Comparison of ENCODE assay signal across 6 cellular contexts in genomic region chr3:184240384-184241140, GRCh38. TPM values are rescaled to one million over a fixed set of nuclear protein-coding genes. Genes with fewer than 3 reads are reported as not detected.
A peak's percentile ranks its signal among the peaks of the same experiment; 100 is the strongest.
DNase-seq lines count a peak whose midpoint lies in the region; ATAC-seq and TF ChIP-seq lines count a peak whose summit lies in the region.
"Had no signal": no experiment of that assay in that cellular context is flagged by ENCODE, and none has a peak within 500 bp of the region (broad histone marks: within the 10 kb centered on the region; RNA-seq: fewer than 3 reads in every experiment).

No MANE protein-coding gene starts in this region.

- no peak overlapping the region for H3K27ac ChIP-seq in IMR-90 (ENCODE audit: insufficient read depth, low read length)

- H3K79me1 ChIP-seq in IMR-90 (ENCODE audit: low read depth in 1 of 2, low read length in 2 of 2), result peaks cover 0 to 5% of the 10 kb centered on the region in 2 experiments; a peak in 1 of 4 replicates

- H4K5ac ChIP-seq in IMR-90 (ENCODE audit: low read depth, low read length), result no peak overlapping the region

- peak; percentile 63 for ATAC-seq in IMR-90 (ENCODE audit: low read depth)
- ATAC-seq in HG03521 (IDR thresholded peaks at IDR 0.05; ENCODE audit: unreplicated experiment), result no peak

- H2BK20ac ChIP-seq in IMR-90 (ENCODE audit: low read depth, low read length), result no peak overlapping the region

- no peak for TF ChIP-seq POLR2A in IMR-90 (IDR thresholded peaks at IDR 0.05; ENCODE audit: low read depth, low read length)

- no peak overlapping the region for H3K18ac ChIP-seq in IMR-90 (ENCODE audit: low read depth, low read length)

- POLR2A ChIA-PET in IMR-90 (lab: Charles Lee; ENCODE audit: unreplicated experiment), result no interaction called here

- BruUV-seq in IMR-90 (replicated peaks; lab: Mats Ljungman, UMichigan), result no TSS peak

- DNase-seq in IMR-90 (peak; percentile 28), epithelial cell of esophagus (ENCODE audit: low read depth) (peak; percentile 39), NCI-H748 (lab: John Stamatoyannopoulos, UW; ENCODE audit: unreplicated experiment) (no peak)
- DNase-seq: adrenal gland, kidney glomerular epithelial cell had no signal

- H2AK9ac ChIP-seq in IMR-90 (replicated peaks; ENCODE audit: low read depth, low read length, poor library complexity), result no peak overlapping the region

- intact Hi-C loops in IMR-90 (cut with micrococcal nuclease), result no loop called here

- no peaks in the 10 kb centered on the region for H3K4me1 ChIP-seq in IMR-90 (ENCODE audit: control insufficient read depth, insufficient read depth, low read length)

- no peak overlapping the region for H4K8ac ChIP-seq in IMR-90 (ENCODE audit: low read depth in 2 of 2, low read length in 2 of 2)

- no peak overlapping the region for H3K9ac ChIP-seq in IMR-90 (ENCODE audit: low read depth, low read length)

- H2BK5ac ChIP-seq in IMR-90 (ENCODE audit: low read depth, low read length, poor library complexity, severe bottlenecking), result no peak overlapping the region

- no peaks in the 10 kb centered on the region for H3K9me1 ChIP-seq in IMR-90 (ENCODE audit: insufficient read depth, low read length)

- no peak overlapping the region for H2BK120ac ChIP-seq in IMR-90 (ENCODE audit: low read depth, low read length)

- in situ Hi-C loops in IMR-90 (cut with MboI; ENCODE audit: low sequenced_read_pairs), result no loop called here

- dilution Hi-C loops in IMR-90 (cut with HindIII; ENCODE audit: low sequenced_read_pairs, unreplicated experiment), result no loop called here

- CTCF ChIA-PET in IMR-90 (lab: Yijun Ruan, JAX), result interaction anchor here (0.6 to 3.1 kb wide), 2 partner anchors 11 to 13 kb away, joined by 4 to 10 read pairs; partner anchors contain the start of gene VWA5B2

- H3K4me3 ChIP-seq in IMR-90 (ENCODE audit: insufficient read depth, low read depth, low read length) (no peak overlapping the region), epithelial cell of esophagus (ENCODE audit: low read length) (no peak overlapping the region)

- no peaks in the 10 kb centered on the region for H3K9me3 ChIP-seq in IMR-90 (ENCODE audit: control insufficient read depth, insufficient read depth, low read length)
- H3K9me3 ChIP-seq: adrenal gland had no signal

- no peak overlapping the region for H2AK5ac ChIP-seq in IMR-90 (ENCODE audit: low read depth, low read length)

- H3K14ac ChIP-seq in IMR-90 (replicated peaks; ENCODE audit: low read depth, low read length), result no peak overlapping the region

- peaks cover 14% of the 10 kb centered on the region for H4K20me1 ChIP-seq in IMR-90 (ENCODE audit: insufficient read depth, low read length)

- no peak for TF ChIP-seq RAD21 in IMR-90 (IDR thresholded peaks at IDR 0.05; ENCODE audit: low read length)

- H3K36me3 ChIP-seq in IMR-90 (ENCODE audit: control insufficient read depth, insufficient read depth, low read length), result peaks cover 31% of the 10 kb centered on the region

- H3K27me3 ChIP-seq in IMR-90 (ENCODE audit: control insufficient read depth, insufficient read depth, low read length), result peaks cover 14% of the 10 kb centered on the region; the same call in 1 of the 2 replicates
- H3K27me3 ChIP-seq: adrenal gland had no signal

- no peak overlapping the region for H3K4ac ChIP-seq in IMR-90 (ENCODE audit: low read depth, low read length)

- no peak overlapping the region for H3K4me2 ChIP-seq in IMR-90 (ENCODE audit: low read depth, low read length)

- no peak overlapping the region for H2AFZ ChIP-seq in IMR-90 (replicated peaks; ENCODE audit: low read length, poor library complexity)

- TF ChIP-seq CTCF in IMR-90 (conservative IDR thresholded peaks at IDR 0.05; ENCODE audit: low read depth, low read length) (no peak), epithelial cell of esophagus (IDR thresholded peaks at IDR 0.05; ENCODE audit: insufficient read depth, low read depth, low read length, missing control alignments) (no peak)

- H3K23ac ChIP-seq in IMR-90 (ENCODE audit: low read depth, low read length), result no peak overlapping the region

- H4K91ac ChIP-seq in IMR-90 (ENCODE audit: insufficient read depth, low read depth, low read length), result no peak overlapping the region

- no peak overlapping the region for H3K56ac ChIP-seq in IMR-90 (ENCODE audit: extremely low read depth, insufficient read depth, low read length)

- H2BK15ac ChIP-seq in IMR-90 (ENCODE audit: low read depth, low read length), result no peak overlapping the region

- no CpG with 5 or more reads among the region's 4 CpGs for WGBS in IMR-90 (ENCODE audit: extremely low coverage in 2 of 2, insufficient read length in 1 of 2), 2 experiments

TF ChIP-seq in IMR-90, 13 proteins besides CTCF, POLR2A, EP300 and RAD21:
- TF ChIP-seq MXI1 (IDR thresholded peaks at IDR 0.05; ENCODE audit: borderline replicate concordance, low read depth, low read length) (peak; percentile 68; the same call in 1 of the 2 replicates), FOS (IDR thresholded peaks at IDR 0.05; ENCODE audit: low read depth, low read length) (no peak)
TF ChIP-seq in IMR-90: peak in this region for 1.

RNA-seq across cellular contexts. Expression of gene ALG3, which starts 8.2 kb away (rescaled TPM):
- 19.2 and 19.5 TPM in 2 replicates for total RNA-seq in IMR-90 (2012; rRNA removed)
- 52.6 and 55.5 TPM in 2 replicates for polyA plus RNA-seq in IMR-90 (2012; rRNA removed)
- 53.9 and 68.8 TPM in 2 replicates for polyA plus RNA-seq in IMR-90 (2012; cell fraction: cytosol; rRNA removed)
- polyA plus RNA-seq in IMR-90 (2012; cell fraction: nucleus; rRNA removed; ENCODE audit: low replicate concordance), result 69.0 and 86.1 TPM in 2 replicates

RNA-seq across cellular contexts. Expression of gene EEF1AKMT4, which starts 8.9 kb away (rescaled TPM):
- total RNA-seq in IMR-90 (2012; rRNA removed), result 2.8 and 2.9 TPM in 2 replicates
- polyA plus RNA-seq in IMR-90 (2012; rRNA removed), result 3.6 and 5.3 TPM in 2 replicates
- polyA plus RNA-seq in IMR-90 (2012; cell fraction: cytosol; rRNA removed), result 6.1 and 6.6 TPM in 2 replicates
- 1.2 and 2.0 TPM in 2 replicates for polyA plus RNA-seq in IMR-90 (2012; cell fraction: nucleus; rRNA removed; ENCODE audit: low replicate concordance)

RNA-seq across cellular contexts. Expression of gene VWA5B2, which starts 11.2 kb away (rescaled TPM):
- not detected in 2 replicates for total RNA-seq in IMR-90 (2012; rRNA removed)
- not detected in 2 replicates for polyA plus RNA-seq in IMR-90 (2012; rRNA removed)
- polyA plus RNA-seq in IMR-90 (2012; cell fraction: cytosol; rRNA removed), result not detected in 2 replicates
- polyA plus RNA-seq in IMR-90 (2012; cell fraction: nucleus; rRNA removed; ENCODE audit: low replicate concordance), result 0.03 TPM in 1 of 2 replicates, not detected in the other

RNA-seq across cellular contexts. Expression of gene CAMK2N2, which starts 20.8 kb away (rescaled TPM):
- total RNA-seq in IMR-90 (2012; rRNA removed), result not detected in 2 replicates
- polyA plus RNA-seq in IMR-90 (2012; rRNA removed), result 0.29 and 0.34 TPM in 2 replicates
- polyA plus RNA-seq in IMR-90 (2012; cell fraction: cytosol; rRNA removed), result 0.40 and 0.69 TPM in 2 replicates
- 0.14 and 0.22 TPM in 2 replicates for polyA plus RNA-seq in IMR-90 (2012; cell fraction: nucleus; rRNA removed; ENCODE audit: low replicate concordance)

RNA-seq across cellular contexts. Expression of gene ECE2, which starts 35.3 kb away (rescaled TPM):
- not detected in 2 replicates for total RNA-seq in IMR-90 (2012; rRNA removed)
- polyA plus RNA-seq in IMR-90 (2012; rRNA removed), result not detected in 2 replicates
- polyA plus RNA-seq in IMR-90 (2012; cell fraction: cytosol; rRNA removed), result not detected in 2 replicates
- 0.02 TPM in 1 of 2 replicates, not detected in the other for polyA plus RNA-seq in IMR-90 (2012; cell fraction: nucleus; rRNA removed; ENCODE audit: low replicate concordance)
